In the genomic region with DNA sequence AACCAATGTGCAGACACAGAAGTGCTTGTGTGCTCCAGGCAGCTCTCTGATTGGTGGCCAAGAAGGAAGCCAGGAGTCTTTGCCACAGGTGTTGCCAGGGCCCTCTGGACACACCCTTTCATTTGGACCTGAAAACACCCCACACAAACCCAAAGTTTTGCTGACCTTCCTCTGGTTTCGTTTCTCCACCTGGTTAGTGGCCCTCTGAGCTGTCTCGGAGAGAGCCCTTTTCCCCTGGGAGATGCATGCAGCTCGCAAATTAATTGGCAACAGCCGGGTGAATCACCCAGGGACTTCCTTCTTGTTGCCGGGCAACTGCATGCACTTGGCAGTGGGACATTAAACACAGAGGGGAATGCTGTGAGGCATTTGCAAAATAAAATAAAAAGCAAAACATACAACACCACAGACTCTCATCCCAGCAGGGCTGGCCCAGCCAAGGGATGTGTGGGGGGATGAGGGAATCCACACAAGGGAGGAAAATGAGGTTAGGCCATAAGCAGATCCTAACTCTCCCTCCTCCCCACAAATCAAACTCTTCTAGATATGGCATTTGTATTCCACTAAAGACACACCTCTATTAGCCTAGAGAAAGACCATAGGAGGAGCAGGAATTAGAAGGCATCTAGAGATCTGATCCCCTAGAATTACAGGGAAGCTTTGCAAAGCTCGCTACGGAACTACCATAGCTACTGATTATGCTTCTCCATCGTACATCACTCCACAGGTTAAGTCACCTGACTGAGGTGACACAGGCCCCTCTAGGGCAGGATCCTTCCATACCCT, we compare ENCODE assay signal across 8 cellular contexts.
DNase-seq lines count a peak whose midpoint lies in the region; FAIRE-seq and TF ChIP-seq lines count a peak whose summit lies in the region.

No MANE protein-coding gene starts in this region.

- in situ Hi-C loops in SK-MEL-5 (cut with HindIII; ENCODE audit: low pct_unique_long_range_greater_than_20kb, low sequenced_read_pairs): no loop called here

- H3K27me3 ChIP-seq in prostate gland (replicated peaks; ENCODE audit: insufficient read depth): no peaks in the 10 kb centered on the region

- TF ChIP-seq POLR2A in H54 (IDR thresholded peaks at IDR 0.05; ENCODE audit: low read depth, low read length): no peak
- no peak for TF ChIP-seq POLR2A in prostate gland (IDR thresholded peaks at IDR 0.05)

- no peak for TF ChIP-seq CTCF in prostate gland (IDR thresholded peaks at IDR 0.05)

- no peak overlapping the region for H3K4me3 ChIP-seq in prostate gland

- H3K36me3 ChIP-seq in prostate gland: no peaks in the 10 kb centered on the region

- 30% methylated on average over 8 of the region's 8 CpGs for WGBS in prostate gland

- peak overlapping the region; percentile 54 to 63 for H3K27ac ChIP-seq in prostate gland

- intact Hi-C loops in prostate gland (cut with DNase I): no loop called here

- peak; percentile 75 for FAIRE-seq in H54 (lab: Jason Lieb, UNC)

- DNase-seq in GM04503 (ENCODE audit: low read depth) (peak; percentile 98), H54 (ENCODE audit: insufficient read length, low spot score) (peak; percentile 91), M059J (ENCODE audit: low read depth) (peak; percentile 100), SK-MEL-5 (ENCODE audit: low read depth, low spot score) (peak; percentile 42), foreskin melanocyte (peak; percentile 63), prostate gland (ENCODE audit: low spot score) (peak; percentile 88), GF-D8 (lab: John Stamatoyannopoulos, UW) (no peak)
- no peak for DNase-seq in activated T-cell treated with anti-CD3 and anti-CD28 coated beads, Interleukin-2, amount 50 U/mL, for 1 hour

- H3K9me3 ChIP-seq in prostate gland: no peaks in the 10 kb centered on the region

- H3K4me1 ChIP-seq in prostate gland (replicated peaks): peaks cover 21% of the 10 kb centered on the region

Comparison
In these comparisons a context has a peak if more than half of its experiments do, and no peak if none do; other contexts are left out.
1. DNase-seq: peak in GM04503 (single experiment), H54 (single experiment), M059J (single experiment), SK-MEL-5 (single experiment), foreskin melanocyte (single experiment) and prostate gland (single experiment); none in GF-D8 (single experiment) and activated T-cell treated with anti-CD3 and anti-CD28 coated beads, Interleukin-2, amount 50 U/mL, for 1 hour (single experiment).